ENCODE assay signal across 14 cellular contexts in the genomic region with DNA sequence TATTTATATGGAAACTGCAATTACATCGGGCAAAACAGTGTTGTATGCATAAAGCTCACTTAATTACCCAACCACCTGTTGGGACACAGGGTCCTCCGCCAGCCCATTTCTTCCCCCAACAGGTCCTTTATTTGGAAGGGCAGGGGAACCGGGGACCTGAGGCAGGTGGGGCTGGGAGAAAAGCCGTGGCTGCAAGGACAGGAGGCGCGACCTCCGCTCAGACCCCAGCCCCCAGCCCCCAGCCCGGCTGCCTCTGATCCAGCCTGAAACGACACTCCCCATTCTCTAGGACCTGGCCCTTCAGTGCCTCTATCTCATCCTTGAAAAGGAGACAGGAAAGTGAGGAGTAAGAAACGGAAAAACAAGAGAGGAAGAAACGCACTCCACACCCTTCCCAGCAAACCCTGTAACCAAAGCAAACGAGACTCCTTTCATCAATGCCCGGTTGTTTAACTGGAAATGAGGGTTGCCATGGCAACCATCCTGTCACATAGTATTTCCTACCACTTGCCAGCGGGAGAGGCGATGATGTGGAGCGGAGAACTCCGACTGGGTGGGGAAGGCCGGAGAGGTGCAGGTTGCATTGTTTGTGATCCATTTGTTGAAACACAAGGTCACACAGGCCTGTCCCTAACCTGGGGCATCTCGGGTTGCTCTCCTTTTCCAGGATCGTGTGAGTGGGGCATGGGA.
DNase-seq lines count a peak whose midpoint lies in the region; ATAC-seq and TF ChIP-seq lines count a peak whose summit lies in the region.
"Had no signal": no experiment of that assay in that cellular context is flagged by ENCODE, and none has a peak within 500 bp of the region (broad histone marks: within the 10 kb centered on the region; RNA-seq: fewer than 3 reads in every experiment).

No MANE protein-coding gene starts in this region.

- no peak overlapping the region for H4K8ac ChIP-seq in mesendoderm (ENCODE audit: low read depth, low read length)

- no peaks in the 10 kb centered on the region for H3K36me3 Mint-ChIP-seq in brain
- H3K36me3 Mint-ChIP-seq in CD8-positive, alpha-beta memory T cell, result no peaks in the 10 kb centered on the region
- H3K36me3 Mint-ChIP-seq: activated naive CD4-positive, alpha-beta T cell treated with anti-CD3 and anti-CD28 coated beads, Interleukin-2, amount 50 U/mL, for 24 hours; stimulated activated naive B cell treated with anti-CD40 and anti-IgM and Interleukin-4, amounts not matched to agents 10 μg/mL and 1 μg/mL and 100 μg/mL, for 72 hours had no signal

- TF ChIP-seq CTCF in brain (conservative IDR thresholded peaks at IDR 0.05), result no peak
- TF ChIP-seq CTCF in osteoblast (IDR thresholded peaks at IDR 0.05; ENCODE audit: extremely low read depth, low read depth, low read length), result no peak
- no peak for TF ChIP-seq CTCF in mucosa of descending colon (IDR thresholded peaks at IDR 0.05)

- H3K27ac ChIP-seq in mesendoderm (ENCODE audit: low read depth, low read length) (no peak overlapping the region), osteoblast (ENCODE audit: low read depth, low read length) (no peak overlapping the region)
- no peak overlapping the region for H3K27ac ChIP-seq in CD8-positive, alpha-beta memory T cell (ENCODE audit: low read depth, low read length)
- H3K27ac ChIP-seq: pancreas had no signal

- peak overlapping the region; percentile 71 to 83 (median 76) for H3K4me3 Mint-ChIP-seq in brain
- no peak overlapping the region for H3K4me3 Mint-ChIP-seq in CD8-positive, alpha-beta memory T cell
- H3K4me3 Mint-ChIP-seq: activated naive CD4-positive, alpha-beta T cell treated with anti-CD3 and anti-CD28 coated beads, Interleukin-2, amount 50 U/mL, for 24 hours; stimulated activated naive B cell treated with anti-CD40 and anti-IgM and Interleukin-4, amounts not matched to agents 10 μg/mL and 1 μg/mL and 100 μg/mL, for 72 hours had no signal

- no peak overlapping the region for H2BK15ac ChIP-seq in mesendoderm (replicated peaks; ENCODE audit: low read depth)

- H3K79me2 ChIP-seq in mesendoderm (ENCODE audit: control insufficient read depth, insufficient read depth, low read length) (no peaks in the 10 kb centered on the region), osteoblast (ENCODE audit: insufficient read depth, low read length) (no peaks in the 10 kb centered on the region)

- no peaks in the 10 kb centered on the region for H3K36me3 ChIP-seq in mesendoderm (ENCODE audit: control insufficient read depth, insufficient read depth, low read length)
- H3K36me3 ChIP-seq in osteoblast (ENCODE audit: insufficient read depth, low read length), result no peaks in the 10 kb centered on the region
- H3K36me3 ChIP-seq in CD8-positive, alpha-beta memory T cell (ENCODE audit: insufficient read depth, low read length), result no peaks in the 10 kb centered on the region
- H3K36me3 ChIP-seq in mucosa of descending colon (ENCODE audit: low read depth), result no peaks in the 10 kb centered on the region
- H3K36me3 ChIP-seq: BE2C, pancreas had no signal

- no peak overlapping the region for H2BK5ac ChIP-seq in mesendoderm (ENCODE audit: low read length)

- intact Hi-C loops in mucosa of descending colon (cut with DNase I, micrococcal nuclease), result no loop called here

- H3K9me3 ChIP-seq in osteoblast (ENCODE audit: low read depth, low read length) (no peaks in the 10 kb centered on the region), mucosa of descending colon (no peaks in the 10 kb centered on the region)
- no peaks in the 10 kb centered on the region for H3K9me3 ChIP-seq in CD8-positive, alpha-beta memory T cell (ENCODE audit: low read length)
- H3K9me3 ChIP-seq: BE2C, pancreas had no signal

- no peaks in the 10 kb centered on the region for H3K79me1 ChIP-seq in mesendoderm (ENCODE audit: low read length)

- H2BK120ac ChIP-seq in mesendoderm (ENCODE audit: low read depth, low read length), result no peak overlapping the region

- H3K27me3 ChIP-seq in mesendoderm (ENCODE audit: insufficient read depth, low read length, poor library complexity) (no peaks in the 10 kb centered on the region), osteoblast (ENCODE audit: insufficient read depth, low read length) (no peaks in the 10 kb centered on the region)
- H3K27me3 ChIP-seq in CD8-positive, alpha-beta memory T cell (ENCODE audit: insufficient read depth, low read length, poor library complexity, severe bottlenecking), result no peaks in the 10 kb centered on the region
- H3K27me3 ChIP-seq: BE2C, pancreas had no signal

- H3K23ac ChIP-seq in mesendoderm (ENCODE audit: low read length), result no peak overlapping the region

- no peak overlapping the region for H3K18ac ChIP-seq in mesendoderm (ENCODE audit: low read length)

- no peak overlapping the region for H3K56ac ChIP-seq in mesendoderm (ENCODE audit: low read length)

- no peak overlapping the region for H3K4me2 ChIP-seq in mesendoderm (ENCODE audit: low read length)
- no peak overlapping the region for H3K4me2 ChIP-seq in osteoblast (ENCODE audit: insufficient read depth, low read length)

- peak; percentile 41 for DNase-seq in DMS153 treated with DMSO at 0.1 percent for 48 hours (lab: John Stamatoyannopoulos, UW; ENCODE audit: unreplicated experiment)
- DNase-seq in NCI-H146 treated with DMSO at 0.1 percent for 48 hours (lab: John Stamatoyannopoulos, UW; ENCODE audit: unreplicated experiment), result peak; percentile 88
- DNase-seq in mesendoderm, result peak; percentile 90
- no peak for DNase-seq in osteoblast (ENCODE audit: insufficient read length, low spot score, missing footprints)
- DNase-seq in CD8-positive, alpha-beta memory T cell, result no peak
- no peak for DNase-seq in mucosa of descending colon
- DNase-seq: BE2C; central memory CD4-positive, alpha-beta T cell; pancreas; stimulated activated naive B cell treated with anti-CD40 and anti-IgM and Interleukin-4, amounts not matched to agents 10 μg/mL and 1 μg/mL and 100 μg/mL, for 72 hours had no signal

- H3K4me1 Mint-ChIP-seq in brain, result peaks cover 49% of the 10 kb centered on the region
- H3K4me1 Mint-ChIP-seq in CD8-positive, alpha-beta memory T cell, result no peaks in the 10 kb centered on the region
- H3K4me1 Mint-ChIP-seq: activated naive CD4-positive, alpha-beta T cell treated with anti-CD3 and anti-CD28 coated beads, Interleukin-2, amount 50 U/mL, for 24 hours; stimulated activated naive B cell treated with anti-CD40 and anti-IgM and Interleukin-4, amounts not matched to agents 10 μg/mL and 1 μg/mL and 100 μg/mL, for 72 hours had no signal

- no peaks in the 10 kb centered on the region for H3K27me3 Mint-ChIP-seq in brain
- peaks cover 4 to 5% of the 10 kb centered on the region in 2 donors for H3K27me3 Mint-ChIP-seq in CD8-positive, alpha-beta memory T cell

- no peaks in the 10 kb centered on the region for H3K9me3 Mint-ChIP-seq in brain
- no peaks in the 10 kb centered on the region for H3K9me3 Mint-ChIP-seq in CD8-positive, alpha-beta memory T cell
- H3K9me3 Mint-ChIP-seq: activated naive CD4-positive, alpha-beta T cell treated with anti-CD3 and anti-CD28 coated beads, Interleukin-2, amount 50 U/mL, for 24 hours had no signal

- POLR2A ChIA-PET in CD8-positive, alpha-beta memory T cell (lab: Charles Lee), result no interaction called here

- no peaks in the 10 kb centered on the region for H4K20me1 ChIP-seq in osteoblast (ENCODE audit: insufficient read depth, low read length)

- CTCF ChIA-PET in CD8-positive, alpha-beta memory T cell (lab: Charles Lee), result no interaction called here

- H2AK5ac ChIP-seq in mesendoderm (ENCODE audit: low read length), result no peak overlapping the region

- H3K4me3 ChIP-seq in mesendoderm (ENCODE audit: low read length) (no peak overlapping the region), osteoblast (ENCODE audit: insufficient read depth, low read length) (no peak overlapping the region), mucosa of descending colon (no peak overlapping the region)
- H3K4me3 ChIP-seq in CD8-positive, alpha-beta memory T cell (ENCODE audit: low read length), result no peak overlapping the region
- H3K4me3 ChIP-seq: pancreas had no signal

- H4K5ac ChIP-seq in mesendoderm (ENCODE audit: low read length), result no peak overlapping the region

- WGBS in mesendoderm (ENCODE audit: extremely low coverage, insufficient coverage, low lambda C conversion rate), result no CpG with 5 or more reads among the region's 20 CpGs

- ATAC-seq in HG03571 (IDR thresholded peaks at IDR 0.05; ENCODE audit: unreplicated experiment) (no peak), mucosa of descending colon (no peak)
- ATAC-seq: Panc1; stimulated activated naive B cell treated with anti-CD40 and anti-IgM and Interleukin-4, amounts not matched to agents 10 μg/mL and 1 μg/mL and 100 μg/mL, for 72 hours had no signal

- H3K27ac Mint-ChIP-seq in brain, result peak overlapping the region; percentile 80 to 96 (median 93)
- H3K27ac Mint-ChIP-seq in CD8-positive, alpha-beta memory T cell, result no peak overlapping the region
- H3K27ac Mint-ChIP-seq: activated naive CD4-positive, alpha-beta T cell treated with anti-CD3 and anti-CD28 coated beads, Interleukin-2, amount 50 U/mL, for 24 hours; stimulated activated naive B cell treated with anti-CD40 and anti-IgM and Interleukin-4, amounts not matched to agents 10 μg/mL and 1 μg/mL and 100 μg/mL, for 72 hours had no signal

- no peak overlapping the region for H3K4ac ChIP-seq in mesendoderm (ENCODE audit: low read depth, low read length)

- no peak overlapping the region for H3K9ac ChIP-seq in mesendoderm (ENCODE audit: low read length)

- H3K4me1 ChIP-seq in mesendoderm (ENCODE audit: control insufficient read depth, low read depth, low read length) (no peaks in the 10 kb centered on the region), osteoblast (ENCODE audit: insufficient read depth, low read length) (no peaks in the 10 kb centered on the region), mucosa of descending colon (ENCODE audit: low read depth) (no peaks in the 10 kb centered on the region)
- H3K4me1 ChIP-seq in CD8-positive, alpha-beta memory T cell (ENCODE audit: insufficient read depth, low read length), result no peaks in the 10 kb centered on the region
- H3K4me1 ChIP-seq: BE2C, pancreas had no signal

- no peak overlapping the region for H2AFZ ChIP-seq in osteoblast (ENCODE audit: low read length)

Comparison
In these comparisons a context has a peak if more than half of its experiments do, and no peak if none do; other contexts are left out.
1. DNase-seq: peak in DMS153 treated with DMSO at 0.1 percent for 48 hours (single experiment), NCI-H146 treated with DMSO at 0.1 percent for 48 hours (single experiment) and mesendoderm (single experiment); none in osteoblast (single experiment), CD8-positive, alpha-beta memory T cell (0 of 5) and mucosa of descending colon (0 of 3).
2. H3K27ac Mint-ChIP-seq: peak in brain (5 of 5); none in CD8-positive, alpha-beta memory T cell (0 of 8).
3. H3K4me3 Mint-ChIP-seq: peak in brain (5 of 5); none in CD8-positive, alpha-beta memory T cell (0 of 7).